Comparison of ENCODE assay signal across 18 cellular contexts in the genomic region with DNA sequence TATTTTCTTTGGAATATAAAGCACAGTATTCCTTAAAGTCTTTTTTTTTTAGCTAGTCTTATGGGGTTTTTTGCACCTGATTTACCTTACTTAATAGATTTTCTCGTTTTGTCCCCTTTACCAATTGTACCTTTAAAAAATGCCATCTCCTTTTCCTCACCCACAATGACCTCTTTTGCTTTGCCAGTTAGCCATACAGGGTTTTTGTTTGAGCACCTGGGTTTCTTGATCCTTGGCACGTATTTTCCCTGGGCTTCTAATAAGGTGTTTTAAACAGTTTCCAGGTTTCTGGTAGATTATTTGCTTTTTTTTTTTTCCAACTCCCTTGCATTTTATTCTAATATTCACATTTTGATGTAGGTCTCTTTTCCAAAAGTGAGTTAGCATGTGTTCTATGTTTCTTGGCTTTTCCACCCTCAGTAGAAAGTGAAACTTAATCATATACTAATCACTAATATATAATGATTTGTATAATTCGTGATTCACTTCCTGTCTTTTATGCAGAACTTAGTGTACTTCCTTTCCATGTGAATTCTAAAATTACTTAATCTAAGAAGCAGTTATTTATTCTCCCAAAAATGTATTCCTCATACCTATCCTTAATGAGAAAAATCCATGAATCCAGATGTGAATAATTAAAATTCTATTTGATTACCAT.
A peak's percentile ranks its signal among the peaks of the same experiment; 100 is the strongest.
DNase-seq lines count a peak whose midpoint lies in the region; ATAC-seq, FAIRE-seq and TF ChIP-seq lines count a peak whose summit lies in the region.
"Had no signal": no experiment of that assay in that cellular context is flagged by ENCODE, and none has a peak within 500 bp of the region (broad histone marks: within the 10 kb centered on the region; RNA-seq: fewer than 3 reads in every experiment).

No MANE protein-coding gene starts in this region.

- H3K27ac Mint-ChIP-seq in MCF 10A (ENCODE audit: low read depth, unreplicated experiment): peak overlapping the region; percentile 54
- peak overlapping the region; percentile 13; the same call in 1 of the 2 replicates for H3K27ac Mint-ChIP-seq in WTC11

- CTCF ChIA-PET in MCF 10A (lab: Yijun Ruan, JAX): interaction anchor here (0.9 to 1.1 kb wide), 2 partner anchors 9 to 13 kb away, joined by 3 to 4 read pairs; no protein-coding TSS in a partner anchor
- CTCF ChIA-PET in WTC11 (lab: Charles Lee): no interaction called here

- no peak for FAIRE-seq in small intestine (lab: Jason Lieb, UNC)

- DNase-seq in MCF 10A (ENCODE audit: unreplicated experiment) (no peak), breast epithelium (ENCODE audit: low spot score in 2 of 2) (no peak), WTC11 (ENCODE audit: low spot score) (no peak), epithelial cell of prostate (ENCODE audit: low read depth, low spot score) (no peak), small intestine (peak; percentile 5), HuH-7 (ENCODE audit: low spot score) (no peak), Ammon's horn (ENCODE audit: low spot score) (no peak)
- no peak for DNase-seq in stimulated activated naive CD8-positive, alpha-beta T cell treated with anti-CD3 and anti-CD28 coated beads, Interleukin-15, Interleukin-2, amounts not matched to agents 100 U/mL and 50 U/mL, for 24 hours
- DNase-seq: 8988T, DND-41, KG1, NCI-H1092, NCI-H146, NCI-H2081, NCI-H82, SHP77 had no signal

- H3K9me3 Mint-ChIP-seq in MCF 10A (ENCODE audit: unreplicated experiment) (peaks cover 7% of the 10 kb centered on the region), WTC11 (peaks cover 4% of the 10 kb centered on the region)

- TF ChIP-seq POLR2A in breast epithelium (IDR thresholded peaks at IDR 0.05): no peak

- peaks cover 23% of the 10 kb centered on the region for H3K4me1 Mint-ChIP-seq in MCF 10A (ENCODE audit: insufficient read depth, unreplicated experiment)
- H3K4me1 Mint-ChIP-seq in WTC11: peaks cover 19% of the 10 kb centered on the region

- H3K36me3 ChIP-seq in breast epithelium (no peaks in the 10 kb centered on the region), small intestine (ENCODE audit: control insufficient read depth in 2 of 2, insufficient read depth in 2 of 2, low read length in 2 of 2) (no peaks in the 10 kb centered on the region)
- H3K36me3 ChIP-seq: BLaER1 treated with 17β-estradiol and CSF1 and Interleukin-3, amounts not matched to agents 10 nM and 100 nM had no signal

- H3K4me3 ChIP-seq in breast epithelium (no peak overlapping the region), small intestine (ENCODE audit: low read depth in 1 of 2, low read length in 2 of 2) (no peak overlapping the region)
- H3K4me3 ChIP-seq: BLaER1 treated with 17β-estradiol and CSF1 and Interleukin-3, amounts not matched to agents 10 nM and 100 nM had no signal

- intact Hi-C loops in MCF 10A (cut with micrococcal nuclease): no loop called here
- intact Hi-C loops in breast epithelium (cut with DNase I; ENCODE audit: low total_unique reads): no loop called here

- no peaks in the 10 kb centered on the region for H3K36me3 Mint-ChIP-seq in MCF 10A (ENCODE audit: insufficient read depth, unreplicated experiment)
- no peaks in the 10 kb centered on the region for H3K36me3 Mint-ChIP-seq in WTC11

- POLR2A ChIA-PET in MCF 10A (lab: Yijun Ruan, JAX) (interaction anchor here (1.1 kb wide), 1 partner anchor 8 kb away, joined by 4 read pairs; no protein-coding TSS in a partner anchor), WTC11 (lab: Charles Lee) (interaction anchor here (0.7 kb wide), 1 partner anchor 20 kb away, joined by 3 read pairs; no protein-coding TSS in a partner anchor)

- ATAC-seq in WTC11: no peak
- ATAC-seq in stimulated activated naive CD8-positive, alpha-beta T cell treated with anti-CD3 and anti-CD28 coated beads, Interleukin-15, Interleukin-2, amounts not matched to agents 100 U/mL and 50 U/mL, for 24 hours: no peak
- ATAC-seq: Panc1 had no signal

- H3K4me3 Mint-ChIP-seq in MCF 10A (ENCODE audit: unreplicated experiment) (no peak overlapping the region), WTC11 (no peak overlapping the region)

- H3K4me1 ChIP-seq in breast epithelium: no peaks in the 10 kb centered on the region
- no peaks in the 10 kb centered on the region for H3K4me1 ChIP-seq in small intestine (ENCODE audit: control insufficient read depth in 2 of 2, insufficient read depth in 1 of 2, low read depth in 1 of 2, low read length in 1 of 2)

- H3K27ac ChIP-seq in breast epithelium (no peak overlapping the region), epithelial cell of prostate (peak overlapping the region; percentile 79), small intestine (ENCODE audit: low read depth in 1 of 2, low read length in 1 of 2) (no peak overlapping the region)
- H3K27ac ChIP-seq: BLaER1 treated with 17β-estradiol and CSF1 and Interleukin-3, amounts not matched to agents 10 nM and 100 nM had no signal

- 35 to 60% (median 36%) methylated on average over 3 of the region's 3 CpGs for WGBS in small intestine, 3 donors

- no peaks in the 10 kb centered on the region for H3K9me3 ChIP-seq in breast epithelium
- no peaks in the 10 kb centered on the region for H3K9me3 ChIP-seq in small intestine (ENCODE audit: control insufficient read depth, low read depth)
- H3K9me3 ChIP-seq: BLaER1 treated with 17β-estradiol and CSF1 and Interleukin-3, amounts not matched to agents 10 nM and 100 nM had no signal

- no TSS peak for BruUV-seq in MCF 10A (replicated peaks; lab: Mats Ljungman, UMichigan)

- H3K27me3 Mint-ChIP-seq in MCF 10A (ENCODE audit: insufficient read depth, unreplicated experiment) (no peaks in the 10 kb centered on the region), WTC11 (ENCODE audit: low read depth) (no peaks in the 10 kb centered on the region)

- no peaks in the 10 kb centered on the region for H3K27me3 ChIP-seq in breast epithelium
- H3K27me3 ChIP-seq in small intestine (ENCODE audit: control insufficient read depth in 2 of 2, insufficient read depth in 2 of 2, low read length in 2 of 2): no peaks in the 10 kb centered on the region
- H3K27me3 ChIP-seq: BLaER1 treated with 17β-estradiol and CSF1 and Interleukin-3, amounts not matched to agents 10 nM and 100 nM had no signal

- TF ChIP-seq CTCF in MCF 10A (IDR thresholded peaks at IDR 0.05; ENCODE audit: unreplicated experiment) (no peak), breast epithelium (IDR thresholded peaks at IDR 0.05) (no peak), WTC11 (IDR thresholded peaks at IDR 0.05) (no peak)

TF ChIP-seq in WTC11, 78 proteins besides CTCF, POLR2A, EP300 and RAD21:
- TF ChIP-seq NFE2L1 (CRISPR knock-in tag; IDR thresholded peaks at IDR 0.05) (no peak), NFYB (CRISPR knock-in tag; conservative IDR thresholded peaks at IDR 0.05; ENCODE audit: low read depth) (no peak), TEAD1 (CRISPR knock-in tag; IDR thresholded peaks at IDR 0.05) (no peak), IRF1 (CRISPR knock-in tag; IDR thresholded peaks at IDR 0.05) (no peak), ZNF671 (CRISPR knock-in tag; IDR thresholded peaks at IDR 0.05) (no peak), ZNF232 (CRISPR knock-in tag; IDR thresholded peaks at IDR 0.05) (no peak), JAZF1 (CRISPR knock-in tag; IDR thresholded peaks at IDR 0.05) (no peak), MXD4 (CRISPR knock-in tag; IDR thresholded peaks at IDR 0.05; ENCODE audit: borderline replicate concordance) (no peak), ZNF219 (CRISPR knock-in tag; IDR thresholded peaks at IDR 0.05; ENCODE audit: borderline replicate concordance) (no peak), FOXP1 (CRISPR knock-in tag; IDR thresholded peaks at IDR 0.05; ENCODE audit: borderline replicate concordance) (no peak)
- TF ChIP-seq, protein P1, sequence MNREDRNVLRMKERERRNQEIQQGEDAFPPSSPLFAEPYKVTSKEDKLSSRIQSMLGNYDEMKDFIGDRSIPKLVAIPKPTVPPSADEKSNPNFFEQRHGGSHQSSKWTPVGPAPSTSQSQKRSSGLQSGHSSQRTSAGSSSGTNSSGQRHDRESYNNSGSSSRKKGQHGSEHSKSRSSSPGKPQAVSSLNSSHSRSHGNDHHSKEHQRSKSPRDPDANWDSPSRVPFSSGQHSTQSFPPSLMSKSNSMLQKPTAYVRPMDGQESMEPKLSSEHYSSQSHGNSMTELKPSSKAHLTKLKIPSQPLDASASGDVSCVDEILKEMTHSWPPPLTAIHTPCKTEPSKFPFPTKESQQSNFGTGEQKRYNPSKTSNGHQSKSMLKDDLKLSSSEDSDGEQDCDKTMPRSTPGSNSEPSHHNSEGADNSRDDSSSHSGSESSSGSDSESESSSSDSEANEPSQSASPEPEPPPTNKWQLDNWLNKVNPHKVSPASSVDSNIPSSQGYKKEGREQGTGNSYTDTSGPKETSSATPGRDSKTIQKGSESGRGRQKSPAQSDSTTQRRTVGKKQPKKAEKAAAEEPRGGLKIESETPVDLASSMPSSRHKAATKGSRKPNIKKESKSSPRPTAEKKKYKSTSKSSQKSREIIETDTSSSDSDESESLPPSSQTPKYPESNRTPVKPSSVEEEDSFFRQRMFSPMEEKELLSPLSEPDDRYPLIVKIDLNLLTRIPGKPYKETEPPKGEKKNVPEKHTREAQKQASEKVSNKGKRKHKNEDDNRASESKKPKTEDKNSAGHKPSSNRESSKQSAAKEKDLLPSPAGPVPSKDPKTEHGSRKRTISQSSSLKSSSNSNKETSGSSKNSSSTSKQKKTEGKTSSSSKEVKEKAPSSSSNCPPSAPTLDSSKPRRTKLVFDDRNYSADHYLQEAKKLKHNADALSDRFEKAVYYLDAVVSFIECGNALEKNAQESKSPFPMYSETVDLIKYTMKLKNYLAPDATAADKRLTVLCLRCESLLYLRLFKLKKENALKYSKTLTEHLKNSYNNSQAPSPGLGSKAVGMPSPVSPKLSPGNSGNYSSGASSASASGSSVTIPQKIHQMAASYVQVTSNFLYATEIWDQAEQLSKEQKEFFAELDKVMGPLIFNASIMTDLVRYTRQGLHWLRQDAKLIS (CRISPR knock-in tag; IDR thresholded peaks at IDR 0.05; ENCODE audit: borderline replicate concordance): no peak
